ENCODE assay signal across 1 cellular context in the genomic region with DNA sequence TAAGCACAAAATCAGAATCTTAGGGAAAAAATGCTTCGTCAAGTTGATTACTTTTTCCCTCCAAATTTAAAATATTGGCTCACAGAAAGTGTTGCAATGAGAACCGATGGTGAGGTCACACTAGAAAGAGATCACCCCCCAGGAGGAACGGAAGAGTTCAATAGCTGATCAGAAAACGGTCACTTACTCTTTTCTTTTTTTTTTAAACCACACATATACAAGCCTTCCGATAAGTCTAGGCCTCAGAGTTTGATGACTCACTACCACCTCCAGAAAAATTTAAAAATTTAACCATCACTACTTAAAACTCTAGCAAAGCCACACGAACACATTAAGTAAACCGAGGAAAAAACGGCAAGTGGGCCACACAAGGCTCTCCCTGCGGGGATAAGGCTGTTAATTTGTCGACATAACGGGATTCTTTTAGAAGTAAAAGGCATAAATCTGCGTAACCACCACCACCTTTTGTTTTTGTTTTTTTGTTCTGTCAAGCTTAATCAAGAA.
TF ChIP-seq lines count a peak whose summit lies in the region.

No MANE protein-coding gene starts in this region.

TF ChIP-seq in K562, 482 proteins besides CTCF, POLR2A, EP300 and RAD21 (continues in another document):
- no peak for TF ChIP-seq RFX5 (IDR thresholded peaks at IDR 0.05; ENCODE audit: low read depth, low read length)
- no peak for TF ChIP-seq SNIP1 (IDR thresholded peaks at IDR 0.05; ENCODE audit: low read depth)
- TF ChIP-seq RAD51 (IDR thresholded peaks at IDR 0.05; ENCODE audit: borderline replicate concordance, low read depth) = no peak
- TF ChIP-seq TBP (optimal IDR thresholded peaks at IDR 0.05; ENCODE audit: low read depth, low read length) = no peak
- TF ChIP-seq SMARCA4 (IDR thresholded peaks at IDR 0.05) = peak; percentile 38
- TF ChIP-seq, protein P1, sequence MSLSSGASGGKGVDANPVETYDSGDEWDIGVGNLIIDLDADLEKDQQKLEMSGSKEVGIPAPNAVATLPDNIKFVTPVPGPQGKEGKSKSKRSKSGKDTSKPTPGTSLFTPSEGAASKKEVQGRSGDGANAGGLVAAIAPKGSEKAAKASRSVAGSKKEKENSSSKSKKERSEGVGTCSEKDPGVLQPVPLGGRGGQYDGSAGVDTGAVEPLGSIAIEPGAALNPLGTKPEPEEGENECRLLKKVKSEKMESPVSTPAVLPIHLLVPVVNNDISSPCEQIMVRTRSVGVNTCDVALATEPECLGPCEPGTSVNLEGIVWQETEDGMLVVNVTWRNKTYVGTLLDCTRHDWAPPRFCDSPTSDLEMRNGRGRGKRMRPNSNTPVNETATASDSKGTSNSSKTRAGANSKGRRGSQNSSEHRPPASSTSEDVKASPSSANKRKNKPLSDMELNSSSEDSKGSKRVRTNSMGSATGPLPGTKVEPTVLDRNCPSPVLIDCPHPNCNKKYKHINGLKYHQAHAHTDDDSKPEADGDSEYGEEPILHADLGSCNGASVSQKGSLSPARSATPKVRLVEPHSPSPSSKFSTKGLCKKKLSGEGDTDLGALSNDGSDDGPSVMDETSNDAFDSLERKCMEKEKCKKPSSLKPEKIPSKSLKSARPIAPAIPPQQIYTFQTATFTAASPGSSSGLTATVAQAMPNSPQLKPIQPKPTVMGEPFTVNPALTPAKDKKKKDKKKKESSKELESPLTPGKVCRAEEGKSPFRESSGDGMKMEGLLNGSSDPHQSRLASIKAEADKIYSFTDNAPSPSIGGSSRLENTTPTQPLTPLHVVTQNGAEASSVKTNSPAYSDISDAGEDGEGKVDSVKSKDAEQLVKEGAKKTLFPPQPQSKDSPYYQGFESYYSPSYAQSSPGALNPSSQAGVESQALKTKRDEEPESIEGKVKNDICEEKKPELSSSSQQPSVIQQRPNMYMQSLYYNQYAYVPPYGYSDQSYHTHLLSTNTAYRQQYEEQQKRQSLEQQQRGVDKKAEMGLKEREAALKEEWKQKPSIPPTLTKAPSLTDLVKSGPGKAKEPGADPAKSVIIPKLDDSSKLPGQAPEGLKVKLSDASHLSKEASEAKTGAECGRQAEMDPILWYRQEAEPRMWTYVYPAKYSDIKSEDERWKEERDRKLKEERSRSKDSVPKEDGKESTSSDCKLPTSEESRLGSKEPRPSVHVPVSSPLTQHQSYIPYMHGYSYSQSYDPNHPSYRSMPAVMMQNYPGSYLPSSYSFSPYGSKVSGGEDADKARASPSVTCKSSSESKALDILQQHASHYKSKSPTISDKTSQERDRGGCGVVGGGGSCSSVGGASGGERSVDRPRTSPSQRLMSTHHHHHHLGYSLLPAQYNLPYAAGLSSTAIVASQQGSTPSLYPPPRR (CRISPR knock-in tag; IDR thresholded peaks at IDR 0.05; ENCODE audit: borderline replicate concordance) = no peak
- TF ChIP-seq, protein P2, sequence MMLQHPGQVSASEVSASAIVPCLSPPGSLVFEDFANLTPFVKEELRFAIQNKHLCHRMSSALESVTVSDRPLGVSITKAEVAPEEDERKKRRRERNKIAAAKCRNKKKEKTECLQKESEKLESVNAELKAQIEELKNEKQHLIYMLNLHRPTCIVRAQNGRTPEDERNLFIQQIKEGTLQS (IDR thresholded peaks at IDR 0.05) = peak; percentile 72
- TF ChIP-seq, protein P2 (CRISPR knock-in tag; conservative IDR thresholded peaks at IDR 0.05) = no peak
- TF ChIP-seq ZNF766 (CRISPR knock-in tag; conservative IDR thresholded peaks at IDR 0.05) = no peak
- no peak for TF ChIP-seq ZNF75A (CRISPR knock-in tag; IDR thresholded peaks at IDR 0.05)
- 0 out of 2 replicates have a peak, but pooled peaks have one; percentile 5 for TF ChIP-seq EGR1 (conservative IDR thresholded peaks at IDR 0.05)
- TF ChIP-seq TGIF2 (CRISPR knock-in tag; IDR thresholded peaks at IDR 0.05) = no peak
- TF ChIP-seq CEBPB (tag; IDR thresholded peaks at IDR 0.05) = peak; percentile 65; the same call in 1 of the 2 replicates
- TF ChIP-seq ZNF384 (IDR thresholded peaks at IDR 0.05; ENCODE audit: low read depth, low read length) = peak; percentile 69
- no peak for TF ChIP-seq RBM39 (optimal IDR thresholded peaks at IDR 0.05; ENCODE audit: low read depth, low read length)
- TF ChIP-seq ZNF830 (CRISPR knock-in tag; IDR thresholded peaks at IDR 0.05) = no peak
- TF ChIP-seq JUND (IDR thresholded peaks at IDR 0.05; ENCODE audit: borderline replicate concordance, low read depth, low read length) = peak; percentile 46; the same call in 1 of the 2 replicates
- TF ChIP-seq JUND (tag; IDR thresholded peaks at IDR 0.05; ENCODE audit: borderline replicate concordance, low read depth, low read length) = no peak; the same call in 2 of the 3 replicates
- TF ChIP-seq EP400 (IDR thresholded peaks at IDR 0.05) = no peak; the same call in 1 of the 2 replicates
- peak; percentile 60; the same call in 1 of the 2 replicates for TF ChIP-seq CEBPG (CRISPR knock-in tag; IDR thresholded peaks at IDR 0.05)
- TF ChIP-seq CEBPG (tag; conservative IDR thresholded peaks at IDR 0.05 in 1 of 2, IDR thresholded peaks at IDR 0.05 in 1 of 2) = peak in 1 of 2 experiments; percentile 69; a peak in 2 of 4 replicates
- TF ChIP-seq BDP1 (IDR thresholded peaks at IDR 0.05; ENCODE audit: insufficient read depth, insufficient read length) = no peak
- TF ChIP-seq, protein P3, sequence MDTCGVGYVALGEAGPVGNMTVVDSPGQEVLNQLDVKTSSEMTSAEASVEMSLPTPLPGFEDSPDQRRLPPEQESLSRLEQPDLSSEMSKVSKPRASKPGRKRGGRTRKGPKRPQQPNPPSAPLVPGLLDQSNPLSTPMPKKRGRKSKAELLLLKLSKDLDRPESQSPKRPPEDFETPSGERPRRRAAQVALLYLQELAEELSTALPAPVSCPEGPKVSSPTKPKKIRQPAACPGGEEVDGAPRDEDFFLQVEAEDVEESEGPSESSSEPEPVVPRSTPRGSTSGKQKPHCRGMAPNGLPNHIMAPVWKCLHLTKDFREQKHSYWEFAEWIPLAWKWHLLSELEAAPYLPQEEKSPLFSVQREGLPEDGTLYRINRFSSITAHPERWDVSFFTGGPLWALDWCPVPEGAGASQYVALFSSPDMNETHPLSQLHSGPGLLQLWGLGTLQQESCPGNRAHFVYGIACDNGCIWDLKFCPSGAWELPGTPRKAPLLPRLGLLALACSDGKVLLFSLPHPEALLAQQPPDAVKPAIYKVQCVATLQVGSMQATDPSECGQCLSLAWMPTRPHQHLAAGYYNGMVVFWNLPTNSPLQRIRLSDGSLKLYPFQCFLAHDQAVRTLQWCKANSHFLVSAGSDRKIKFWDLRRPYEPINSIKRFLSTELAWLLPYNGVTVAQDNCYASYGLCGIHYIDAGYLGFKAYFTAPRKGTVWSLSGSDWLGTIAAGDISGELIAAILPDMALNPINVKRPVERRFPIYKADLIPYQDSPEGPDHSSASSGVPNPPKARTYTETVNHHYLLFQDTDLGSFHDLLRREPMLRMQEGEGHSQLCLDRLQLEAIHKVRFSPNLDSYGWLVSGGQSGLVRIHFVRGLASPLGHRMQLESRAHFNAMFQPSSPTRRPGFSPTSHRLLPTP (IDR thresholded peaks at IDR 0.05; ENCODE audit: borderline replicate concordance, extremely low read depth, insufficient read length) = no peak
- TF ChIP-seq, protein P4, sequence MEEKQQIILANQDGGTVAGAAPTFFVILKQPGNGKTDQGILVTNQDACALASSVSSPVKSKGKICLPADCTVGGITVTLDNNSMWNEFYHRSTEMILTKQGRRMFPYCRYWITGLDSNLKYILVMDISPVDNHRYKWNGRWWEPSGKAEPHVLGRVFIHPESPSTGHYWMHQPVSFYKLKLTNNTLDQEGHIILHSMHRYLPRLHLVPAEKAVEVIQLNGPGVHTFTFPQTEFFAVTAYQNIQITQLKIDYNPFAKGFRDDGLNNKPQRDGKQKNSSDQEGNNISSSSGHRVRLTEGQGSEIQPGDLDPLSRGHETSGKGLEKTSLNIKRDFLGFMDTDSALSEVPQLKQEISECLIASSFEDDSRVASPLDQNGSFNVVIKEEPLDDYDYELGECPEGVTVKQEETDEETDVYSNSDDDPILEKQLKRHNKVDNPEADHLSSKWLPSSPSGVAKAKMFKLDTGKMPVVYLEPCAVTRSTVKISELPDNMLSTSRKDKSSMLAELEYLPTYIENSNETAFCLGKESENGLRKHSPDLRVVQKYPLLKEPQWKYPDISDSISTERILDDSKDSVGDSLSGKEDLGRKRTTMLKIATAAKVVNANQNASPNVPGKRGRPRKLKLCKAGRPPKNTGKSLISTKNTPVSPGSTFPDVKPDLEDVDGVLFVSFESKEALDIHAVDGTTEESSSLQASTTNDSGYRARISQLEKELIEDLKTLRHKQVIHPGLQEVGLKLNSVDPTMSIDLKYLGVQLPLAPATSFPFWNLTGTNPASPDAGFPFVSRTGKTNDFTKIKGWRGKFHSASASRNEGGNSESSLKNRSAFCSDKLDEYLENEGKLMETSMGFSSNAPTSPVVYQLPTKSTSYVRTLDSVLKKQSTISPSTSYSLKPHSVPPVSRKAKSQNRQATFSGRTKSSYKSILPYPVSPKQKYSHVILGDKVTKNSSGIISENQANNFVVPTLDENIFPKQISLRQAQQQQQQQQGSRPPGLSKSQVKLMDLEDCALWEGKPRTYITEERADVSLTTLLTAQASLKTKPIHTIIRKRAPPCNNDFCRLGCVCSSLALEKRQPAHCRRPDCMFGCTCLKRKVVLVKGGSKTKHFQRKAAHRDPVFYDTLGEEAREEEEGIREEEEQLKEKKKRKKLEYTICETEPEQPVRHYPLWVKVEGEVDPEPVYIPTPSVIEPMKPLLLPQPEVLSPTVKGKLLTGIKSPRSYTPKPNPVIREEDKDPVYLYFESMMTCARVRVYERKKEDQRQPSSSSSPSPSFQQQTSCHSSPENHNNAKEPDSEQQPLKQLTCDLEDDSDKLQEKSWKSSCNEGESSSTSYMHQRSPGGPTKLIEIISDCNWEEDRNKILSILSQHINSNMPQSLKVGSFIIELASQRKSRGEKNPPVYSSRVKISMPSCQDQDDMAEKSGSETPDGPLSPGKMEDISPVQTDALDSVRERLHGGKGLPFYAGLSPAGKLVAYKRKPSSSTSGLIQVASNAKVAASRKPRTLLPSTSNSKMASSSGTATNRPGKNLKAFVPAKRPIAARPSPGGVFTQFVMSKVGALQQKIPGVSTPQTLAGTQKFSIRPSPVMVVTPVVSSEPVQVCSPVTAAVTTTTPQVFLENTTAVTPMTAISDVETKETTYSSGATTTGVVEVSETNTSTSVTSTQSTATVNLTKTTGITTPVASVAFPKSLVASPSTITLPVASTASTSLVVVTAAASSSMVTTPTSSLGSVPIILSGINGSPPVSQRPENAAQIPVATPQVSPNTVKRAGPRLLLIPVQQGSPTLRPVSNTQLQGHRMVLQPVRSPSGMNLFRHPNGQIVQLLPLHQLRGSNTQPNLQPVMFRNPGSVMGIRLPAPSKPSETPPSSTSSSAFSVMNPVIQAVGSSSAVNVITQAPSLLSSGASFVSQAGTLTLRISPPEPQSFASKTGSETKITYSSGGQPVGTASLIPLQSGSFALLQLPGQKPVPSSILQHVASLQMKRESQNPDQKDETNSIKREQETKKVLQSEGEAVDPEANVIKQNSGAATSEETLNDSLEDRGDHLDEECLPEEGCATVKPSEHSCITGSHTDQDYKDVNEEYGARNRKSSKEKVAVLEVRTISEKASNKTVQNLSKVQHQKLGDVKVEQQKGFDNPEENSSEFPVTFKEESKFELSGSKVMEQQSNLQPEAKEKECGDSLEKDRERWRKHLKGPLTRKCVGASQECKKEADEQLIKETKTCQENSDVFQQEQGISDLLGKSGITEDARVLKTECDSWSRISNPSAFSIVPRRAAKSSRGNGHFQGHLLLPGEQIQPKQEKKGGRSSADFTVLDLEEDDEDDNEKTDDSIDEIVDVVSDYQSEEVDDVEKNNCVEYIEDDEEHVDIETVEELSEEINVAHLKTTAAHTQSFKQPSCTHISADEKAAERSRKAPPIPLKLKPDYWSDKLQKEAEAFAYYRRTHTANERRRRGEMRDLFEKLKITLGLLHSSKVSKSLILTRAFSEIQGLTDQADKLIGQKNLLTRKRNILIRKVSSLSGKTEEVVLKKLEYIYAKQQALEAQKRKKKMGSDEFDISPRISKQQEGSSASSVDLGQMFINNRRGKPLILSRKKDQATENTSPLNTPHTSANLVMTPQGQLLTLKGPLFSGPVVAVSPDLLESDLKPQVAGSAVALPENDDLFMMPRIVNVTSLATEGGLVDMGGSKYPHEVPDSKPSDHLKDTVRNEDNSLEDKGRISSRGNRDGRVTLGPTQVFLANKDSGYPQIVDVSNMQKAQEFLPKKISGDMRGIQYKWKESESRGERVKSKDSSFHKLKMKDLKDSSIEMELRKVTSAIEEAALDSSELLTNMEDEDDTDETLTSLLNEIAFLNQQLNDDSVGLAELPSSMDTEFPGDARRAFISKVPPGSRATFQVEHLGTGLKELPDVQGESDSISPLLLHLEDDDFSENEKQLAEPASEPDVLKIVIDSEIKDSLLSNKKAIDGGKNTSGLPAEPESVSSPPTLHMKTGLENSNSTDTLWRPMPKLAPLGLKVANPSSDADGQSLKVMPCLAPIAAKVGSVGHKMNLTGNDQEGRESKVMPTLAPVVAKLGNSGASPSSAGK (IDR thresholded peaks at IDR 0.05) = no peak
- no peak for TF ChIP-seq GTF2A2 (tag; IDR thresholded peaks at IDR 0.05)
- TF ChIP-seq DPF2 (IDR thresholded peaks at IDR 0.05) = peak; percentile 48; the same call in 1 of the 2 replicates
- peak; percentile 74 for TF ChIP-seq FOSL1 (tag; conservative IDR thresholded peaks at IDR 0.05)
- TF ChIP-seq, protein P5, sequence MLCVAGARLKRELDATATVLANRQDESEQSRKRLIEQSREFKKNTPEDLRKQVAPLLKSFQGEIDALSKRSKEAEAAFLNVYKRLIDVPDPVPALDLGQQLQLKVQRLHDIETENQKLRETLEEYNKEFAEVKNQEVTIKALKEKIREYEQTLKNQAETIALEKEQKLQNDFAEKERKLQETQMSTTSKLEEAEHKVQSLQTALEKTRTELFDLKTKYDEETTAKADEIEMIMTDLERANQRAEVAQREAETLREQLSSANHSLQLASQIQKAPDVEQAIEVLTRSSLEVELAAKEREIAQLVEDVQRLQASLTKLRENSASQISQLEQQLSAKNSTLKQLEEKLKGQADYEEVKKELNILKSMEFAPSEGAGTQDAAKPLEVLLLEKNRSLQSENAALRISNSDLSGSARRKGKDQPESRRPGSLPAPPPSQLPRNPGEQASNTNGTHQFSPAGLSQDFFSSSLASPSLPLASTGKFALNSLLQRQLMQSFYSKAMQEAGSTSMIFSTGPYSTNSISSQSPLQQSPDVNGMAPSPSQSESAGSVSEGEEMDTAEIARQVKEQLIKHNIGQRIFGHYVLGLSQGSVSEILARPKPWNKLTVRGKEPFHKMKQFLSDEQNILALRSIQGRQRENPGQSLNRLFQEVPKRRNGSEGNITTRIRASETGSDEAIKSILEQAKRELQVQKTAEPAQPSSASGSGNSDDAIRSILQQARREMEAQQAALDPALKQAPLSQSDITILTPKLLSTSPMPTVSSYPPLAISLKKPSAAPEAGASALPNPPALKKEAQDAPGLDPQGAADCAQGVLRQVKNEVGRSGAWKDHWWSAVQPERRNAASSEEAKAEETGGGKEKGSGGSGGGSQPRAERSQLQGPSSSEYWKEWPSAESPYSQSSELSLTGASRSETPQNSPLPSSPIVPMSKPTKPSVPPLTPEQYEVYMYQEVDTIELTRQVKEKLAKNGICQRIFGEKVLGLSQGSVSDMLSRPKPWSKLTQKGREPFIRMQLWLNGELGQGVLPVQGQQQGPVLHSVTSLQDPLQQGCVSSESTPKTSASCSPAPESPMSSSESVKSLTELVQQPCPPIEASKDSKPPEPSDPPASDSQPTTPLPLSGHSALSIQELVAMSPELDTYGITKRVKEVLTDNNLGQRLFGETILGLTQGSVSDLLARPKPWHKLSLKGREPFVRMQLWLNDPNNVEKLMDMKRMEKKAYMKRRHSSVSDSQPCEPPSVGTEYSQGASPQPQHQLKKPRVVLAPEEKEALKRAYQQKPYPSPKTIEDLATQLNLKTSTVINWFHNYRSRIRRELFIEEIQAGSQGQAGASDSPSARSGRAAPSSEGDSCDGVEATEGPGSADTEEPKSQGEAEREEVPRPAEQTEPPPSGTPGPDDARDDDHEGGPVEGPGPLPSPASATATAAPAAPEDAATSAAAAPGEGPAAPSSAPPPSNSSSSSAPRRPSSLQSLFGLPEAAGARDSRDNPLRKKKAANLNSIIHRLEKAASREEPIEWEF (CRISPR knock-in tag; IDR thresholded peaks at IDR 0.05) = 0 out of 2 replicates have a peak, but pooled peaks have one; percentile 33
